In the genomic region with DNA sequence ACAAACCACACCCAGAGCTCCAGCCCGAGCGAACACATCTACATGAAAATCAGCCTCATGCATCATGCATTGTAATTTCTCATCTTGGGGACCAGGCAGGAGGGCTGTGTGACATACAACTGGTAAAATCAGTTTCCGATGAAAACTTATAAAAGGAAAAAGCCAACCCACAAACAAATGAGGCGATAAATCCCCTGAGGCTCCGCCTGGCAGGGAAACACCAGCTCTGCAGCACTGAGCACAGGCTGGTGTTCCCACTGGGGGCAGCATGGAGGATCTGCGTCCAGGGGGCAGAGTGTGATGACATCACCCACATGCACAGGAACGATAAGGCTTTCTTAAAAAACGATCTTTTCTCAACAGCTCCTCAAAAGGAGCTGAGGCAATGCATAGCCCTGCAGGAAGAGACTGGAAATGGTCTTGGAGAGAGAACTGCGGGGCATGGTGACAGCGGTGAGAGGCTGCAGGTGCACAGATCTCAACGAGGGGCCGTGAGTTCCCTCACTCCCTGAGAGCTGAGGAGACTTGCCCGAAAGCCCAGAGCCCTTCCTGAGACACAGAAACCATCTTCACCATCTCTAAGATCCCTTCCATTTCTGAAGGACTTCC, we compare ENCODE assay signal across 8 cellular contexts. TPM values are rescaled to one million over a fixed set of nuclear protein-coding genes. Genes with fewer than 3 reads are reported as not detected.
A peak's percentile ranks its signal among the peaks of the same experiment; 100 is the strongest.
DNase-seq lines count a peak whose midpoint lies in the region; ATAC-seq and TF ChIP-seq lines count a peak whose summit lies in the region.

No MANE protein-coding gene starts in this region.

- DNase-seq in AG09319 (ENCODE audit: extremely low read depth, low read depth) = no peak
- DNase-seq in NCI-H2171 (lab: John Stamatoyannopoulos, UW) = peak; percentile 78
- DNase-seq in memory B cell (ENCODE audit: low spot score in 2 of 2) = peak in 1 of 2 donors; percentile 62
- peak; percentile 62 for DNase-seq in ureter (ENCODE audit: low spot score)
- DNase-seq in NCI-H510A treated with DMSO at 0.1 percent for 48 hours (lab: John Stamatoyannopoulos, UW) = no peak
- DNase-seq in T-helper 9 cell = no peak

- peak overlapping the region; percentile 93 to 96 (median 95) for H3K27ac Mint-ChIP-seq in brain
- peak overlapping the region; percentile 20 for H3K27ac Mint-ChIP-seq in memory B cell

- H3K36me3 Mint-ChIP-seq in brain (peaks cover 4% of the 10 kb centered on the region), memory B cell (no peaks in the 10 kb centered on the region)

- H3K27me3 Mint-ChIP-seq in brain (no peaks in the 10 kb centered on the region), memory B cell (no peaks in the 10 kb centered on the region)

- peak overlapping the region; percentile 7 to 72 (median 52) for H3K4me3 Mint-ChIP-seq in brain
- peak overlapping the region; percentile 74 for H3K4me3 Mint-ChIP-seq in memory B cell

- H3K9me3 Mint-ChIP-seq in brain = peaks cover 0 to 2% (median 0%) of the 10 kb centered on the region in 5 experiments
- no peaks in the 10 kb centered on the region for H3K9me3 Mint-ChIP-seq in memory B cell

- ATAC-seq in GM18498 (IDR thresholded peaks at IDR 0.05; ENCODE audit: unreplicated experiment) (peak; percentile 41), memory B cell (ENCODE audit: low read depth) (peak; percentile 71)

- H3K4me1 Mint-ChIP-seq in brain (peaks cover 80% of the 10 kb centered on the region), memory B cell (peaks cover 54% of the 10 kb centered on the region)

- TF ChIP-seq CTCF in AG09319 (IDR thresholded peaks at IDR 0.05; ENCODE audit: low read depth, low read length) (peak; percentile 46), brain (conservative IDR thresholded peaks at IDR 0.05) (peak; percentile 32 to 53)

RNA-seq across cellular contexts. Expression of a gene that starts 24.6 kb away (rescaled TPM):
- polyA plus RNA-seq in brain (ENCODE audit: insufficient read depth, low read depth, low replicate concordance) = 129 TPM
- total RNA-seq in ureter = 78.5 TPM

RNA-seq across cellular contexts. Expression of a gene that starts 26.7 kb away (rescaled TPM):
- 36.3 TPM for polyA plus RNA-seq in brain (ENCODE audit: insufficient read depth, low read depth, low replicate concordance)
- 23.0 TPM for total RNA-seq in ureter

RNA-seq across cellular contexts. Expression of a gene that starts 32.4 kb away (rescaled TPM):
- 73.2 TPM for polyA plus RNA-seq in brain (ENCODE audit: insufficient read depth, low read depth, low replicate concordance)
- total RNA-seq in ureter = 30.6 TPM

RNA-seq across cellular contexts. Expression of a gene that starts 37.1 kb away (rescaled TPM):
- polyA plus RNA-seq in brain (ENCODE audit: insufficient read depth, low read depth, low replicate concordance) = 25.7 TPM
- 66.8 TPM for total RNA-seq in ureter

Comparison
In these comparisons a context has a peak if more than half of its experiments do, and no peak if none do; other contexts are left out.
1. DNase-seq: peak in NCI-H2171 (single experiment) and ureter (single experiment); none in AG09319 (single experiment), NCI-H510A treated with DMSO at 0.1 percent for 48 hours (single experiment) and T-helper 9 cell (single experiment).